Comparison of ENCODE assay signal across 8 cellular contexts in the genomic region with DNA sequence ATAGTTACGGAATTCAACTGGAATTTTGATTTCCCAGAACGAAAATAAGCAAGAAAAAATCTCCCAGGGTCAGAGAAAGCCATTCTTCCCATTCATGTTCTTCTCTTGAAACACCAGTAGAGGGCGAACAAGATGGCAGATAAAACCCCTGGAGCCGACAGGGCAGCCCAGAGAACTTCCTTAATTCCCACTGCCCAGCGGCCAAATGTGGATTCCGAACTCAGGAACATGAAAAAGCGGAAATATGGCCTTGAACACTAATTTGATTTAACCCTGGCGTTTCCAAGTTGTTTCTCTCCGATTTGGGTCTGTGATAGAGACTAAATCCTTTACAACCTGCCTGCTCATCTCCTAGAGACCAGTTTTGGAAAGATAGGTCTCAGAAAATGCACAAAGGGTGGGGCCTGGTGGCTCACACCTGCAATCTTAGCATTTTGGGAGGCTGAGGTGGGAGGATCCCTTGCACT.
DNase-seq lines count a peak whose midpoint lies in the region; ATAC-seq, FAIRE-seq and TF ChIP-seq lines count a peak whose summit lies in the region.

No MANE protein-coding gene starts in this region.

- peak overlapping the region; percentile 85 for H2AFZ ChIP-seq in Karpas-422 (ENCODE audit: low read length)

- H3K4me1 Mint-ChIP-seq in CD4-positive, CD25-positive, alpha-beta regulatory T cell = peaks cover 6 to 17% (median 7%) of the 10 kb centered on the region in 4 donors

- no peak overlapping the region; the same call in 1 of the 2 replicates for H3K9ac ChIP-seq in Karpas-422 (ENCODE audit: low read length)

- intact Hi-C loops in ascending aorta (cut with DNase I) (no loop called here), heart right ventricle (cut with DNase I) (loop anchor here in 8 of 10 donors (2.0 to 10.0 kb wide), 4 partner anchors 83 to 155 kb away; a partner anchor contains a TSS)

- peak; percentile 90 for FAIRE-seq in GM19239 (lab: Jason Lieb, UNC)

- H3K4me3 ChIP-seq in CD4-positive, CD25-positive, alpha-beta regulatory T cell (ENCODE audit: low read depth, low read length) = peak overlapping the region; percentile 48
- no peak overlapping the region for H3K4me3 ChIP-seq in Karpas-422 (ENCODE audit: low read length)
- H3K4me3 ChIP-seq in ascending aorta = peak overlapping the region in 1 of 2 donors; percentile 20
- H3K4me3 ChIP-seq in heart right ventricle = no peak overlapping the region

- no peaks in the 10 kb centered on the region for H3K9me2 ChIP-seq in Karpas-422 (replicated peaks; ENCODE audit: insufficient read depth, low read length)

- TF ChIP-seq CTCF in ascending aorta (IDR thresholded peaks at IDR 0.05) (peak; percentile 43 to 79 (median 74)), heart right ventricle (IDR thresholded peaks at IDR 0.05) (peak; percentile 57 to 87 (median 81))

- H3K4me1 ChIP-seq in CD4-positive, CD25-positive, alpha-beta regulatory T cell (ENCODE audit: control insufficient read depth, insufficient read depth, low read length, poor library complexity, severe bottlenecking) = no peaks in the 10 kb centered on the region
- H3K4me1 ChIP-seq in Karpas-422 (ENCODE audit: low read length) (no peaks in the 10 kb centered on the region), ascending aorta (peaks cover 0 to 3% of the 10 kb centered on the region in 2 donors), heart right ventricle (peaks cover 0 to 10% (median 4%) of the 10 kb centered on the region in 9 donors)

- no peaks in the 10 kb centered on the region for H3K79me2 ChIP-seq in Karpas-422 (ENCODE audit: low read length)

- H3K27ac ChIP-seq in CD4-positive, CD25-positive, alpha-beta regulatory T cell (ENCODE audit: insufficient read depth, low read length, poor library complexity, severe bottlenecking) = no peak overlapping the region
- no peak overlapping the region for H3K27ac ChIP-seq in Karpas-422 (ENCODE audit: low read length)
- no peak overlapping the region for H3K27ac ChIP-seq in ascending aorta
- peak overlapping the region in 1 of 10 donors; percentile 18 for H3K27ac ChIP-seq in heart right ventricle

- DNase-seq in CD4-positive, CD25-positive, alpha-beta regulatory T cell = peak in 2 of 3 donors; percentile 22 to 30
- peak; percentile 31 for DNase-seq in GM19239 (ENCODE audit: insufficient read length, low spot score)
- peak; percentile 63 for DNase-seq in Karpas-422
- DNase-seq in OCI-M2 (lab: John Stamatoyannopoulos, UW; ENCODE audit: unreplicated experiment) = peak; percentile 3
- DNase-seq in ascending aorta (ENCODE audit: low spot score in 2 of 2) = peak in 1 of 2 donors; percentile 68
- peak; percentile 36 to 68 for DNase-seq in heart right ventricle
- peak; percentile 29 for DNase-seq in pulmonary artery endothelial cell (ENCODE audit: low read depth, low spot score)

- H3K27me3 Mint-ChIP-seq in CD4-positive, CD25-positive, alpha-beta regulatory T cell = peaks cover 23% of the 10 kb centered on the region

- H3K36me3 ChIP-seq in CD4-positive, CD25-positive, alpha-beta regulatory T cell (ENCODE audit: control insufficient read depth, insufficient read depth, low read length) = no peaks in the 10 kb centered on the region
- H3K36me3 ChIP-seq in Karpas-422 (ENCODE audit: insufficient read depth, low read length) (no peaks in the 10 kb centered on the region), ascending aorta (no peaks in the 10 kb centered on the region), heart right ventricle (no peaks in the 10 kb centered on the region)

- peaks cover 0 to 7% (median 0%) of the 10 kb centered on the region in 7 donors for H3K9me3 Mint-ChIP-seq in CD4-positive, CD25-positive, alpha-beta regulatory T cell

- no peaks in the 10 kb centered on the region for H4K20me1 ChIP-seq in Karpas-422 (ENCODE audit: insufficient read depth, low read depth, low read length)

- no peaks in the 10 kb centered on the region for H3K9me3 ChIP-seq in CD4-positive, CD25-positive, alpha-beta regulatory T cell (ENCODE audit: control insufficient read depth in 2 of 2, low read length in 2 of 2)
- H3K9me3 ChIP-seq in Karpas-422 (ENCODE audit: low read length) (peaks cover 5% of the 10 kb centered on the region; the same call in 1 of the 2 replicates), ascending aorta (no peaks in the 10 kb centered on the region), heart right ventricle (peaks cover 0 to 7% (median 0%) of the 10 kb centered on the region in 11 donors)

- peak in 1 of 2 donors; percentile 52 for ATAC-seq in CD4-positive, CD25-positive, alpha-beta regulatory T cell (ENCODE audit: low read depth in 2 of 2)
- ATAC-seq in heart right ventricle = peak; percentile 72 to 92 (median 86)
- ATAC-seq in HG03097 (IDR thresholded peaks at IDR 0.05; ENCODE audit: low FRiP score, unreplicated experiment) = no peak

- no peaks in the 10 kb centered on the region for H3K36me3 Mint-ChIP-seq in CD4-positive, CD25-positive, alpha-beta regulatory T cell

- peaks cover 2% of the 10 kb centered on the region for H3K27me3 ChIP-seq in CD4-positive, CD25-positive, alpha-beta regulatory T cell (ENCODE audit: control insufficient read depth, insufficient read depth, low read length)
- no peaks in the 10 kb centered on the region for H3K27me3 ChIP-seq in Karpas-422 (ENCODE audit: low read length)
- H3K27me3 ChIP-seq in ascending aorta = no peaks in the 10 kb centered on the region
- H3K27me3 ChIP-seq in heart right ventricle = peaks cover 0 to under 1% (median 0%) of the 10 kb centered on the region in 7 donors

- H3K4me3 Mint-ChIP-seq in CD4-positive, CD25-positive, alpha-beta regulatory T cell = peak overlapping the region in 2 of 4 donors; percentile 54 to 59

- peak overlapping the region in 2 of 3 donors; percentile 8 to 52 for H3K27ac Mint-ChIP-seq in CD4-positive, CD25-positive, alpha-beta regulatory T cell

- H3K4me2 ChIP-seq in Karpas-422 (ENCODE audit: low read depth, low read length, poor library complexity, severe bottlenecking) = peak overlapping the region; percentile 58

- 1 to 2% methylated on average over 9 of the region's 9 CpGs for WGBS in heart right ventricle, 2 donors
